Comparison of ENCODE assay signal across 8 cellular contexts in genomic region chr4:88284378-88285234, GRCh38.
DNase-seq lines count a peak whose midpoint lies in the region; ATAC-seq and FAIRE-seq lines count a peak whose summit lies in the region.

Gene PPM1K, minus strand, starts transcription at chr4:88284561. Its CDS starts 5,978 bp downstream, at chr4:88278583.

- H3K4me1 Mint-ChIP-seq in effector memory CD8-positive, alpha-beta T cell (ENCODE audit: low read depth in 2 of 2) = peaks cover 30 to 41% of the 10 kb centered on the region in 2 donors
- peaks cover 32% of the 10 kb centered on the region for H3K4me1 Mint-ChIP-seq in memory B cell

- ATAC-seq in GM21367 (IDR thresholded peaks at IDR 0.05; ENCODE audit: unreplicated experiment) (peak; percentile 82), memory B cell (ENCODE audit: low read depth) (peak; percentile 80)
- peak; percentile 81 for ATAC-seq in effector memory CD8-positive, alpha-beta T cell (replicated peaks)

- no peaks in the 10 kb centered on the region for H3K9me3 Mint-ChIP-seq in effector memory CD8-positive, alpha-beta T cell
- H3K9me3 Mint-ChIP-seq in memory B cell = no peaks in the 10 kb centered on the region

- H3K27me3 Mint-ChIP-seq in effector memory CD8-positive, alpha-beta T cell = no peaks in the 10 kb centered on the region
- H3K27me3 Mint-ChIP-seq in memory B cell = no peaks in the 10 kb centered on the region

- DNase-seq in COR-L47 (lab: John Stamatoyannopoulos, UW) (peak; percentile 98), HTR-8/SVneo (ENCODE audit: insufficient read length, low spot score) (peak; percentile 89), NOMO-1 treated with dmso at 0.1 percent for 144 hours (lab: John Stamatoyannopoulos, UW; ENCODE audit: unreplicated experiment) (peak; percentile 98), memory B cell (ENCODE audit: low spot score in 2 of 2) (peak; percentile 98 to 100)
- peak; percentile 91 to 99 (median 93) for DNase-seq in activated CD8-positive, alpha-beta memory T cell treated with anti-CD3 and anti-CD28 coated beads for 48 hours (ENCODE audit: low read depth in 2 of 3, low spot score in 2 of 3)
- peak; percentile 99 to 100 (median 100) for DNase-seq in effector memory CD8-positive, alpha-beta T cell
- peak; percentile 97 for DNase-seq in stimulated activated CD8-positive, alpha-beta memory T cell treated with anti-CD3 and anti-CD28 coated beads, Interleukin-12 subunit alpha, Interleukin-12 subunit beta, amount 100 ng/mL, for 24 hours (ENCODE audit: extremely low read depth)

- H3K36me3 Mint-ChIP-seq in effector memory CD8-positive, alpha-beta T cell (ENCODE audit: insufficient read depth) = peaks cover 25% of the 10 kb centered on the region
- H3K36me3 Mint-ChIP-seq in memory B cell = no peaks in the 10 kb centered on the region

- peak within 1 kb of the TSS; percentile 100 for H3K27ac Mint-ChIP-seq in effector memory CD8-positive, alpha-beta T cell
- H3K27ac Mint-ChIP-seq in memory B cell = peak within 1 kb of the TSS; percentile 92

- FAIRE-seq in HTR-8/SVneo (lab: Jason Lieb, UNC) = peak; percentile 85

- H3K4me3 Mint-ChIP-seq in effector memory CD8-positive, alpha-beta T cell = peak within 1 kb of the TSS; percentile 92 to 98
- H3K4me3 Mint-ChIP-seq in memory B cell = peak within 1 kb of the TSS; percentile 91

Comparison
In these comparisons a context has a peak if more than half of its experiments do, and no peak if none do; other contexts are left out.
1. Peak in every context shown above with its lines: DNase-seq and ATAC-seq.